In genomic region chr17:44916059-44916780, GRCh38 we compare ENCODE assay signal across 1 cellular context.
TF ChIP-seq lines count a peak whose summit lies in the region.

No MANE protein-coding gene starts in this region.

TF ChIP-seq in HepG2, 621 proteins besides CTCF, POLR2A, EP300 and RAD21 (continues in another document):
- TF ChIP-seq HDAC6 (IDR thresholded peaks at IDR 0.05; ENCODE audit: low read depth, low read length): no peak
- no peak for TF ChIP-seq ATF3 (CRISPR knock-in tag; IDR thresholded peaks at IDR 0.05)
- TF ChIP-seq PAX8 (CRISPR knock-in tag; IDR thresholded peaks at IDR 0.05; ENCODE audit: borderline replicate concordance): no peak
- no peak for TF ChIP-seq SRSF9 (IDR thresholded peaks at IDR 0.05; ENCODE audit: borderline replicate concordance, insufficient read depth, low read depth, low read length, poor library complexity, severe bottlenecking)
- peak; percentile 21; the same call in 1 of the 2 replicates for TF ChIP-seq FOXK1 (CRISPR knock-in tag; IDR thresholded peaks at IDR 0.05; ENCODE audit: borderline replicate concordance, low read depth)
- TF ChIP-seq ZNF761 (CRISPR knock-in tag; conservative IDR thresholded peaks at IDR 0.05): no peak
- no peak for TF ChIP-seq CREBL2 (CRISPR knock-in tag; IDR thresholded peaks at IDR 0.05; ENCODE audit: borderline replicate concordance)
- 0 out of 2 replicates have a peak, but pooled peaks have one; percentile 40 for TF ChIP-seq SP2 (CRISPR knock-in tag; IDR thresholded peaks at IDR 0.05)
- no peak for TF ChIP-seq ATF7 (IDR thresholded peaks at IDR 0.05)
- no peak for TF ChIP-seq ATF7 (CRISPR knock-in tag; IDR thresholded peaks at IDR 0.05)
- TF ChIP-seq RBM22 (optimal IDR thresholded peaks at IDR 0.05; ENCODE audit: low read length): no peak
- TF ChIP-seq ZNF432 (CRISPR knock-in tag; IDR thresholded peaks at IDR 0.05; ENCODE audit: borderline replicate concordance): no peak
- no peak for TF ChIP-seq ZNF530 (CRISPR knock-in tag; IDR thresholded peaks at IDR 0.05; ENCODE audit: low read depth)
- TF ChIP-seq UBTF (CRISPR knock-in tag; IDR thresholded peaks at IDR 0.05): no peak
- peak; percentile 40; the same call in 1 of the 2 replicates for TF ChIP-seq PATZ1 (CRISPR knock-in tag; IDR thresholded peaks at IDR 0.05)
- TF ChIP-seq NR2F6 (IDR thresholded peaks at IDR 0.05): peak; percentile 75
- TF ChIP-seq NR2F6 (CRISPR knock-in tag; IDR thresholded peaks at IDR 0.05): peak; percentile 48; the same call in 1 of the 2 replicates
- no peak for TF ChIP-seq MTERF4 (CRISPR knock-in tag; IDR thresholded peaks at IDR 0.05)
- no peak for TF ChIP-seq AFF4 (CRISPR knock-in tag; IDR thresholded peaks at IDR 0.05)
- TF ChIP-seq ETS1 (CRISPR knock-in tag; IDR thresholded peaks at IDR 0.05): no peak
- TF ChIP-seq ZBTB26 (CRISPR knock-in tag; IDR thresholded peaks at IDR 0.05; ENCODE audit: borderline replicate concordance): no peak
- no peak for TF ChIP-seq ZNF331 (CRISPR knock-in tag; IDR thresholded peaks at IDR 0.05)
- no peak for TF ChIP-seq POLR2AphosphoS2 (IDR thresholded peaks at IDR 0.05; ENCODE audit: low read depth, low read length)
- no peak for TF ChIP-seq BRD4 (CRISPR knock-in tag; IDR thresholded peaks at IDR 0.05)
- 0 out of 2 replicates have a peak, but pooled peaks have one; percentile 35 for TF ChIP-seq ZNF704 (CRISPR knock-in tag; IDR thresholded peaks at IDR 0.05; ENCODE audit: borderline replicate concordance)
- TF ChIP-seq ATF7-NPFF (CRISPR knock-in tag; IDR thresholded peaks at IDR 0.05; ENCODE audit: low read depth): no peak
- no peak for TF ChIP-seq ZNF484 (CRISPR knock-in tag; IDR thresholded peaks at IDR 0.05; ENCODE audit: borderline replicate concordance, low read depth)
- no peak for TF ChIP-seq HMG20A (CRISPR knock-in tag; IDR thresholded peaks at IDR 0.05; ENCODE audit: borderline replicate concordance)
- no peak for TF ChIP-seq DMTF1 (CRISPR knock-in tag; IDR thresholded peaks at IDR 0.05)
- no peak for TF ChIP-seq MYPOP (CRISPR knock-in tag; IDR thresholded peaks at IDR 0.05)
- no peak for TF ChIP-seq IKZF5 (CRISPR knock-in tag; IDR thresholded peaks at IDR 0.05)
- TF ChIP-seq SMAD1 (CRISPR knock-in tag; IDR thresholded peaks at IDR 0.05; ENCODE audit: borderline replicate concordance, low read depth): no peak
- TF ChIP-seq ZNF639 (CRISPR knock-in tag; conservative IDR thresholded peaks at IDR 0.05): no peak
- TF ChIP-seq ELK4 (CRISPR knock-in tag; IDR thresholded peaks at IDR 0.05; ENCODE audit: borderline replicate concordance): no peak
